ENCODE assay signal across 21 cellular contexts in the genomic region with DNA sequence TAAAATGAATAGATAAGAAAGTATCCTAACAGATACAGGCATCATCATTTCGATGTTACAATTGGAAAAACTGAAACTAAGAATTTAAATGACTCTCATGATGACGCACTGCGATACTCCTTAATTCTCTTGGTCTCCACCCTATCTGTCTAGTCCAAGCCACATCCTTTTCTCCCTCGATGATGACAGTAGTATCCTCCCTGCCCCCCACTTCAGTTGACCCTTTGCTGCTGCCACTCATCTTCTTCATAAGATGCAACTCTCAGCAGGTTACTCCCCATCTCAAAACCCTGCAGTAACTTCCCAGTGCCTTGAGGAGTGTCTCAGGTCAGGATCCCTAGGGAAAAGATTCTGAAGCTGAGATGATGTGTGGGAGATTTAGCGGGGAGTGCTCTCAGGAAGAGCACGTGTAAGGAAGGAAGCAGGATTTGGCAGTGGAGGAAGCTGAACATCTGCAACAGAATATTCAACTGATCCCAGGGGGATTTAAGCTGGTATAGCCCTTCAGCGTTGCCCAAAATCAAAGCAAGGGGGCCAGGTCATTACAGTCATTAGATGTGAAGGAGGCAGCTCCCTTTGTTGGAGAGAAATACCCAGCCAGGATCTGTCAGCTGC. TPM values are rescaled to one million over a fixed set of nuclear protein-coding genes. Genes with fewer than 3 reads are reported as not detected.
DNase-seq lines count a peak whose midpoint lies in the region; ATAC-seq and TF ChIP-seq lines count a peak whose summit lies in the region.
"Had no signal": no experiment of that assay in that cellular context is flagged by ENCODE, and none has a peak within 500 bp of the region (broad histone marks: within the 10 kb centered on the region; RNA-seq: fewer than 3 reads in every experiment).

No MANE protein-coding gene starts in this region.

- no peak for ATAC-seq in activated T-helper 17 cell treated with anti-CD3 and anti-CD28 coated beads, Interleukin-2, amount 50 U/mL, for 72 hours (replicated peaks)
- ATAC-seq: upper lobe of right lung had no signal

- H3K36me3 ChIP-seq in tibial artery = peaks cover 8 to 9% (median 9%) of the 10 kb centered on the region in 3 donors
- H3K36me3 ChIP-seq: adrenal gland, ovary, upper lobe of right lung had no signal

- TF ChIP-seq CTCF in coronary artery (IDR thresholded peaks at IDR 0.05) (no peak), tibial artery (IDR thresholded peaks at IDR 0.05) (no peak)

- peak; percentile 15 to 48 for DNase-seq in NCI-H524 (lab: John Stamatoyannopoulos, UW)
- DNase-seq in NCI-H524 treated with DMSO at 0.1 percent for 48 hours (lab: John Stamatoyannopoulos, UW) = no peak
- DNase-seq in coronary artery (ENCODE audit: low spot score) = no peak
- DNase-seq in myocyte (ENCODE audit: low read depth) = peak; percentile 77
- no peak for DNase-seq in tibial artery
- DNase-seq in central memory CD4-positive, alpha-beta T cell = no peak
- DNase-seq in DMS53 treated with DMSO at 0.1 percent for 48 hours (lab: John Stamatoyannopoulos, UW; ENCODE audit: unreplicated experiment) = no peak
- DNase-seq: adrenal gland; CD4-positive, alpha-beta memory T cell; DMS79 treated with DMSO at 0.1 percent for 48 hours; Kasumi-1; NCI-H1417; NCI-H345; NK-92 treated with Interleukin-12 subunit alpha and Interleukin-12 subunit beta, amount 100 ng/mL, for 24 hours; ovary; SHP77 treated with DMSO at 0.1 percent for 48 hours; upper lobe of right lung had no signal

- peaks cover 0 to 98% (median 59%) of the 10 kb centered on the region in 4 donors for H3K4me1 ChIP-seq in tibial artery
- H3K4me1 ChIP-seq: upper lobe of right lung had no signal

- H3K27me3 ChIP-seq in tibial artery = no peaks in the 10 kb centered on the region
- H3K27me3 ChIP-seq: adrenal gland, ovary, upper lobe of right lung had no signal

- H3K4me3 ChIP-seq in coronary artery = peak overlapping the region; percentile 35
- H3K4me3 ChIP-seq in tibial artery = no peak overlapping the region
- H3K4me3 ChIP-seq: adrenal gland, ovary, upper lobe of right lung had no signal

- no peak overlapping the region for H3K27ac Mint-ChIP-seq in activated T-helper 17 cell treated with anti-CD3 and anti-CD28 coated beads, Interleukin-2, amount 50 U/mL, for 72 hours
- H3K27ac Mint-ChIP-seq: activated T-helper 2 cell treated with anti-CD3 and anti-CD28 coated beads, Interferon-gamma antibody, Interleukin-2, Interleukin-4, amounts not matched to agents 10 μg/mL and 5 μg/mL and 100 μg/mL, durations not matched to agents 14 hours and 24 hours and 36 hours; CD4-positive, alpha-beta memory T cell; mesothelial cell of epicardium; T-helper 1 cell treated with Interleukin-12 subunit alpha and Interleukin-12 subunit beta and Interleukin-4 antibody, amounts not matched to agents 30 μg/mL and 1 μg/mL, for 36 hours had no signal

- H3K4me3 Mint-ChIP-seq in activated T-helper 17 cell treated with anti-CD3 and anti-CD28 coated beads, Interleukin-2, amount 50 U/mL, for 72 hours = no peak overlapping the region
- H3K4me3 Mint-ChIP-seq: CD4-positive, alpha-beta memory T cell; mesothelial cell of epicardium; T-helper 1 cell treated with Interleukin-12 subunit alpha and Interleukin-12 subunit beta and Interleukin-4 antibody, amounts not matched to agents 30 μg/mL and 1 μg/mL, for 36 hours had no signal

- H3K36me3 Mint-ChIP-seq in activated T-helper 17 cell treated with anti-CD3 and anti-CD28 coated beads, Interleukin-2, amount 50 U/mL, for 72 hours (ENCODE audit: low read depth) = no peaks in the 10 kb centered on the region
- H3K36me3 Mint-ChIP-seq: CD4-positive, alpha-beta memory T cell; mesothelial cell of epicardium had no signal

- no peaks in the 10 kb centered on the region for H3K9me3 Mint-ChIP-seq in activated T-helper 17 cell treated with anti-CD3 and anti-CD28 coated beads, Interleukin-2, amount 50 U/mL, for 72 hours
- H3K9me3 Mint-ChIP-seq: activated T-helper 2 cell treated with anti-CD3 and anti-CD28 coated beads, Interferon-gamma antibody, Interleukin-2, Interleukin-4, amounts not matched to agents 10 μg/mL and 5 μg/mL and 100 μg/mL, durations not matched to agents 14 hours and 24 hours and 36 hours; mesothelial cell of epicardium; T-helper 1 cell treated with Interleukin-12 subunit alpha and Interleukin-12 subunit beta and Interleukin-4 antibody, amounts not matched to agents 30 μg/mL and 1 μg/mL, for 36 hours had no signal

- H3K4me1 Mint-ChIP-seq in activated T-helper 17 cell treated with anti-CD3 and anti-CD28 coated beads, Interleukin-2, amount 50 U/mL, for 72 hours = no peaks in the 10 kb centered on the region

- intact Hi-C loops in tibial artery (cut with DNase I; ENCODE audit: low total_unique reads) = no loop called here

- H3K27ac ChIP-seq in coronary artery (peak overlapping the region; percentile 48 to 76), tibial artery (peak overlapping the region; percentile 70 to 95)
- H3K27ac ChIP-seq: adrenal gland, ovary, upper lobe of right lung had no signal

- H3K27me3 Mint-ChIP-seq in activated T-helper 17 cell treated with anti-CD3 and anti-CD28 coated beads, Interleukin-2, amount 50 U/mL, for 72 hours = peaks cover 41% of the 10 kb centered on the region

- H3K9me3 ChIP-seq in tibial artery = no peaks in the 10 kb centered on the region
- H3K9me3 ChIP-seq: adrenal gland, ovary, upper lobe of right lung had no signal

RNA-seq across cellular contexts. Expression of a gene that starts 16.1 kb away (rescaled TPM):
- 263 and 339 TPM in 2 replicates for total RNA-seq in myocyte
- polyA plus RNA-seq in myocyte (2012) = 121 TPM
- total RNA-seq in activated T-helper 17 cell treated with anti-CD3 and anti-CD28 coated beads, Interleukin-2, amount 50 U/mL, for 72 hours = under 1 TPM; 0.09 to 0.42 TPM
- total RNA-seq: activated T-helper 2 cell treated with anti-CD3 and anti-CD28 coated beads, Interferon-gamma antibody, Interleukin-2, Interleukin-4, amounts not matched to agents 10 μg/mL and 5 μg/mL and 100 μg/mL, durations not matched to agents 14 hours and 24 hours and 36 hours; CD4-positive, alpha-beta memory T cell had no signal
- polyA plus RNA-seq: CD4-positive, alpha-beta memory T cell had no signal

RNA-seq across cellular contexts. Expression of a gene that starts 39.7 kb away (rescaled TPM):
- 36.3 and 37.4 TPM in 2 replicates for total RNA-seq in myocyte
- polyA plus RNA-seq in myocyte (2012) = 28.8 TPM
- total RNA-seq in activated T-helper 17 cell treated with anti-CD3 and anti-CD28 coated beads, Interleukin-2, amount 50 U/mL, for 72 hours = 10 to 100 TPM; 30.5 to 38.6 TPM

Comparison
In these comparisons a context has a peak if more than half of its experiments do, and no peak if none do; other contexts are left out.
1. DNase-seq: peak in NCI-H524 (2 of 2) and myocyte (single experiment); none in NCI-H524 treated with DMSO at 0.1 percent for 48 hours (single experiment), coronary artery (single experiment), tibial artery (0 of 2), central memory CD4-positive, alpha-beta T cell (single experiment) and DMS53 treated with DMSO at 0.1 percent for 48 hours (single experiment).
2. RNA of a gene that starts 16.1 kb away (total RNA-seq): 263 to 339 TPM in myocyte; 0.09 to 0.42 TPM in activated T-helper 17 cell treated with anti-CD3 and anti-CD28 coated beads, Interleukin-2, amount 50 U/mL, for 72 hours; every median in the first group is over 100 times any median in the second.